9 cellular contexts compared by ENCODE assay signal in the genomic region with DNA sequence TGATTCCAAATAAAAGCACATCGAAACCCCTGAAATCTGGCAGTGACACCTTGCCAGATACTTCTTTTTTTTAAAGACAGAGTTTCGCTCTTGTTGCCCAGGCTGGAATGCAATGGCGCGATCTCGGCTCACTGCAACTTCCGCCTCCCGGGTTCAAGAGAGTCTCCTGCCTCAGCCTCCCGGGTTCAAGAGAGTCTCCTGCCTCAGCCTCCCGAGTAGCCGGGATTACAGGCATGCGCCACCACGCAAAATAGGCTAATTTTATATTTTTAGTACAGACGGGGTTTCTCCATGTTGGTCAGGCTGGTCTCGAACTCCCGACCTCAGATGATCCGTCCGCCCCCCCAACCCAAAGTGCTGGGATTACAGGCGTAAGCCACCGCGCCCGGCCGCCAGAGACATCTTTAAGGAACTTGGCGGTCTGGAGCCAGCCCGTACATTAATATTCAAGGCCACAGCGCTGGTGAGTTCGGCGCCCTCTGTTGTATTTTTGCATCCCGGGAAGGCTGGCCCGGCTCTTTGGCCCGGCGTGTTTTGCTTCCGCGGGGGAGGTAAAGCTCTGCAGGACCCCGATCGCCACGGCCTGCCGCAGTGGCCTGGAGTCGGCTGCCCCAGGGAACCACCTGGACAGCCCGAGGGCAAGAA. TPM values are rescaled to one million over a fixed set of nuclear protein-coding genes. Genes with fewer than 3 reads are reported as not detected.
A peak's percentile ranks its signal among the peaks of the same experiment; 100 is the strongest.
DNase-seq lines count a peak whose midpoint lies in the region; ATAC-seq and TF ChIP-seq lines count a peak whose summit lies in the region.
"Not testable (repeated sequence)": the region's sequence is repeated elsewhere in the genome, so short reads cannot be mapped to it uniquely, and the experiment has no call there.
"Had no signal": no experiment of that assay in that cellular context is flagged by ENCODE, and none has a peak within 500 bp of the region (broad histone marks: within the 10 kb centered on the region; RNA-seq: fewer than 3 reads in every experiment).

No MANE protein-coding gene starts in this region.

- H4K91ac ChIP-seq in H9 (ENCODE audit: insufficient read length, low read depth, low read length) = not testable (repeated sequence)

- not testable (repeated sequence) for H2BK15ac ChIP-seq in H9 (ENCODE audit: low read depth, low read length)

- H3K27ac ChIP-seq in AG04450 (ENCODE audit: low read depth, low read length); H9 (ENCODE audit: insufficient read length, low read depth, low read length); iPS-18a (ENCODE audit: low read length); naive thymus-derived CD4-positive, alpha-beta T cell (ENCODE audit: low read depth, low read length): not testable (repeated sequence)
- peak overlapping the region; percentile 74 for H3K27ac ChIP-seq in Panc1 (ENCODE audit: low read length)
- peak overlapping the region; percentile 85 for H3K27ac ChIP-seq in epithelial cell of prostate
- H3K27ac ChIP-seq in spleen = peak overlapping the region; percentile 82 to 99 (median 95)

- not testable (repeated sequence) for H4K20me1 ChIP-seq in H9 (ENCODE audit: control insufficient read depth, insufficient read depth, insufficient read length)

- not testable (repeated sequence) for H3K9ac ChIP-seq in H9 (ENCODE audit: extremely low read depth, insufficient read length, low read length); iPS-18a (ENCODE audit: low read length)

- H3K4me1 ChIP-seq in H9 (ENCODE audit: insufficient read depth, low read length); iPS-18a (ENCODE audit: control insufficient read depth, low read depth, low read length); naive thymus-derived CD4-positive, alpha-beta T cell (ENCODE audit: control insufficient read depth in 2 of 2, insufficient read depth in 2 of 2, low read length in 2 of 2): not testable (repeated sequence)
- peaks cover 24% of the 10 kb centered on the region for H3K4me1 ChIP-seq in Panc1 (ENCODE audit: control insufficient read depth, insufficient read depth, low read length)
- peaks cover 11 to 66% (median 46%) of the 10 kb centered on the region in 6 donors for H3K4me1 ChIP-seq in spleen

- H3K4me2 ChIP-seq in H9 (ENCODE audit: insufficient read depth, insufficient read length, low read length) = peak overlapping the region; percentile 44

- not testable (repeated sequence) for H3K36me3 ChIP-seq in Panc1 (ENCODE audit: control insufficient read depth, insufficient read depth, low read length); iPS-18a (ENCODE audit: control insufficient read depth, low read depth, low read length); naive thymus-derived CD4-positive, alpha-beta T cell (ENCODE audit: control insufficient read depth in 2 of 3, insufficient read depth in 3 of 3, low read length in 3 of 3); spleen

- ATAC-seq in Panc1 = peak; percentile 10
- not testable (repeated sequence) for ATAC-seq in naive thymus-derived CD4-positive, alpha-beta T cell

- not testable (repeated sequence) for H3K56ac ChIP-seq in H9 (ENCODE audit: insufficient read length, low read depth, low read length)

- H3K4me3 Mint-ChIP-seq in H9 = peak overlapping the region; percentile 63 to 83
- H3K4me3 Mint-ChIP-seq in naive thymus-derived CD4-positive, alpha-beta T cell = peak overlapping the region in 8 of 10 donors; percentile 41 to 84 (median 65)

- not testable (repeated sequence) for H3K9me3 ChIP-seq in AG04450 (ENCODE audit: control insufficient read depth, insufficient read depth, low read length); H9 (ENCODE audit: control insufficient read depth, low read depth, low read length); Panc1 (ENCODE audit: control insufficient read depth, insufficient read depth, low read depth, low read length); iPS-18a (ENCODE audit: control insufficient read depth, low read depth, low read length); naive thymus-derived CD4-positive, alpha-beta T cell (ENCODE audit: control insufficient read depth in 2 of 3, low read length in 3 of 3); spleen

- H4K8ac ChIP-seq in H9 (replicated peaks; ENCODE audit: insufficient read length, low read depth, low read length) = not testable (repeated sequence)

- H3K4me3 ChIP-seq in AG04450 (ENCODE audit: low read depth, low read length) (peak overlapping the region; percentile 49), Panc1 (ENCODE audit: low read depth in 2 of 2, low read length in 2 of 2) (peak overlapping the region; percentile 64), iPS-18a (ENCODE audit: low read length) (peak overlapping the region; percentile 70), spleen (peak overlapping the region; percentile 35 to 87 (median 62))
- H3K4me3 ChIP-seq in naive thymus-derived CD4-positive, alpha-beta T cell (ENCODE audit: low read length) = not testable (repeated sequence)

- not testable (repeated sequence) for H2BK12ac ChIP-seq in H9 (ENCODE audit: insufficient read length, low read depth, low read length)

- H3K9me3 Mint-ChIP-seq in H9; naive thymus-derived CD4-positive, alpha-beta T cell: not testable (repeated sequence)

- not testable (repeated sequence) for H3K36me3 Mint-ChIP-seq in H9 (ENCODE audit: insufficient read depth in 1 of 3, low read depth in 3 of 3); naive thymus-derived CD4-positive, alpha-beta T cell

- peaks cover 11 to 16% of the 10 kb centered on the region in 2 experiments for H3K4me1 Mint-ChIP-seq in H9
- H3K4me1 Mint-ChIP-seq in naive thymus-derived CD4-positive, alpha-beta T cell = peaks cover 0 to 10% (median 5%) of the 10 kb centered on the region in 7 donors

- not testable (repeated sequence) for H2BK5ac ChIP-seq in H9 (ENCODE audit: insufficient read length, low read length)

- H2AFZ ChIP-seq in H9 (ENCODE audit: low read length) = not testable (repeated sequence)

- not testable (repeated sequence) for H3K23ac ChIP-seq in H9 (ENCODE audit: insufficient read length, low read depth, low read length)

- CTCF ChIA-PET in AG04450 (lab: Charles Lee); Panc1 (lab: Charles Lee); naive thymus-derived CD4-positive, alpha-beta T cell (lab: Charles Lee): not testable (repeated sequence)

- not testable (repeated sequence) for H4K5ac ChIP-seq in H9 (ENCODE audit: insufficient read length, low read depth, low read length)

- in situ Hi-C loops in Panc1 (cut with HindIII; ENCODE audit: low pct_unique_long_range_greater_than_20kb, low sequenced_read_pairs) = not testable (repeated sequence)

- not testable (repeated sequence) for H3K27ac Mint-ChIP-seq in H9; naive thymus-derived CD4-positive, alpha-beta T cell

- WGBS in H9 (ENCODE audit: extremely low coverage, insufficient read length, low lambda C conversion rate) = no CpG with 5 or more reads among the region's 39 CpGs
- WGBS in spleen, 5 donors = 3 to 6% (median 4%) methylated on average over 29 to 39 of the region's 39 CpGs

- TF ChIP-seq CTCF in AG04450 (IDR thresholded peaks at IDR 0.05; ENCODE audit: low read depth, low read length); H9 (conservative IDR thresholded peaks at IDR 0.05); Panc1 (IDR thresholded peaks at IDR 0.05): not testable (repeated sequence)
- peak in 1 of 11 experiments; percentile 11 for TF ChIP-seq CTCF in spleen (IDR thresholded peaks at IDR 0.05 in 8 of 11, conservative IDR thresholded peaks at IDR 0.05 in 3 of 11)

- not testable (repeated sequence) for H3K79me1 ChIP-seq in H9 (ENCODE audit: insufficient read depth, low read depth, low read length, poor library complexity, severe bottlenecking)

- BruUV-seq in Panc1 (replicated peaks; lab: Mats Ljungman, UMichigan) = not testable (repeated sequence)

- not testable (repeated sequence) for H3K4ac ChIP-seq in H9 (ENCODE audit: low read depth, low read length)

- DNase-seq in AG04450 (ENCODE audit: low read depth, low spot score); Panc1 (ENCODE audit: low read depth, low spot score); epithelial cell of prostate (ENCODE audit: low read depth, low spot score); naive thymus-derived CD4-positive, alpha-beta T cell: not testable (repeated sequence)
- DNase-seq in H9 (peak; percentile 54), amygdala (lab: John Stamatoyannopoulos, UW) (peak in 32 of 56 donors; percentile 10 to 64 (median 37)), spleen (peak; percentile 85)

- H2BK120ac ChIP-seq in H9 (ENCODE audit: low read depth, low read length, poor library complexity, severe bottlenecking) = not testable (repeated sequence)

- not testable (repeated sequence) for H3K14ac ChIP-seq in H9 (ENCODE audit: insufficient read depth, low read length)

- intact Hi-C loops in Panc1 (cut with micrococcal nuclease; ENCODE audit: unreplicated experiment) (loop anchor here (5.0 kb wide), 2 partner anchors 97 to 293 kb away; no protein-coding TSS in a partner anchor), spleen (cut with DNase I; ENCODE audit: low total_unique reads) (loop anchor here (5.0 kb wide), 1 partner anchor 293 kb away; no protein-coding TSS in a partner anchor)
- intact Hi-C loops in naive thymus-derived CD4-positive, alpha-beta T cell (cut with micrococcal nuclease) = loop anchor here in 1 of 2 donors (2.0 kb wide), 1 partner anchor 69 kb away; no protein-coding TSS in a partner anchor

- POLR2A ChIA-PET in AG04450 (lab: Yijun Ruan, JAX); Panc1 (lab: Charles Lee); naive thymus-derived CD4-positive, alpha-beta T cell (lab: Charles Lee): not testable (repeated sequence)

- peaks cover 19% of the 10 kb centered on the region for H3K23me2 ChIP-seq in H9 (ENCODE audit: insufficient read length, low read depth, low read length, poor library complexity, severe bottlenecking)

- H2AK5ac ChIP-seq in H9 (ENCODE audit: insufficient read length, low read length) = not testable (repeated sequence)

- not testable (repeated sequence) for H3T11ph ChIP-seq in H9 (ENCODE audit: low read length)

- peaks cover 85% of the 10 kb centered on the region for H3K27me3 Mint-ChIP-seq in H9 (ENCODE audit: low read depth)
- H3K27me3 Mint-ChIP-seq in naive thymus-derived CD4-positive, alpha-beta T cell = peaks cover 23 to 71% (median 45%) of the 10 kb centered on the region in 5 donors

- H3K18ac ChIP-seq in H9 (ENCODE audit: insufficient read length, low read depth, low read length) = not testable (repeated sequence)

- H3K79me2 ChIP-seq in H9 (ENCODE audit: insufficient read depth, low read length) = not testable (repeated sequence)

- H2BK20ac ChIP-seq in H9 (ENCODE audit: low read depth, low read length, poor library complexity, severe bottlenecking) = not testable (repeated sequence)

- peaks cover 70% of the 10 kb centered on the region for H3K27me3 ChIP-seq in AG04450 (ENCODE audit: control insufficient read depth, insufficient read depth, low read length)
- not testable (repeated sequence) for H3K27me3 ChIP-seq in H9 (ENCODE audit: insufficient read depth, low read length); Panc1 (ENCODE audit: control insufficient read depth, insufficient read depth, low read length); naive thymus-derived CD4-positive, alpha-beta T cell (ENCODE audit: control insufficient read depth in 2 of 2, insufficient read depth in 2 of 2, low read length in 2 of 2)
- H3K27me3 ChIP-seq in iPS-18a (ENCODE audit: control insufficient read depth, insufficient read depth, low read length) = peaks cover 57% of the 10 kb centered on the region
- H3K27me3 ChIP-seq in spleen (replicated peaks in 1 of 7) = peaks cover 0 to 43% (median 4%) of the 10 kb centered on the region in 7 donors

- not testable (repeated sequence) for TF ChIP-seq POLR2A in spleen (IDR thresholded peaks at IDR 0.05)

RNA-seq across cellular contexts. Expression of a gene that starts 0.5 kb away (rescaled TPM):
- 3.2 and 4.1 TPM in 2 replicates for polyA plus RNA-seq in AG04450 (2011; rRNA removed)
- polyA minus RNA-seq in AG04450 (2011; rRNA and poly(A)+ RNA removed) = 4.2 and 5.1 TPM in 2 replicates
- 6.8 and 8.7 TPM in 2 replicates for total RNA-seq in H9 (2021)
- 33.2 TPM for total RNA-seq in Panc1 (2021; ENCODE audit: unreplicated experiment)
- 22.3 TPM for polyA plus RNA-seq in Panc1 (2012; ENCODE audit: insufficient read length)
- 10 to 100 TPM in 1 of 5 experiments, 1 to 10 TPM in 3, under 1 TPM in 1; 0.41 to 43.3 (median 2.4) TPM for total RNA-seq in naive thymus-derived CD4-positive, alpha-beta T cell
- polyA plus RNA-seq in naive thymus-derived CD4-positive, alpha-beta T cell = under 1 TPM; 0.27 to 0.32 TPM
- total RNA-seq in spleen = 100 to 1,000 TPM in 6 of 7 donors, 10 to 100 TPM in 1; 78.3 to 133 (median 107) TPM
- polyA plus RNA-seq in spleen = 10 to 100 TPM in 1 of 3 donors, 1 to 10 TPM in 2; 6.1 to 10.6 (median 6.3) TPM
- polyA plus RNA-seq: CD8-positive, alpha-beta memory T cell had no signal
